In genomic region chr20:1824834-1825233, GRCh38 we compare ENCODE assay signal across 28 cellular contexts.
DNase-seq lines count a peak whose midpoint lies in the region; TF ChIP-seq lines count a peak whose summit lies in the region.
"Had no signal": no experiment of that assay in that cellular context is flagged by ENCODE, and none has a peak within 500 bp of the region (broad histone marks: within the 10 kb centered on the region; RNA-seq: fewer than 3 reads in every experiment).

No MANE protein-coding gene starts in this region.

- H3K4me3 Mint-ChIP-seq in CD14-positive monocyte = no peak overlapping the region
- H3K4me3 Mint-ChIP-seq: activated B cell treated with CpG ODN at 0.5 μM for 24 hours; activated CD4-positive, alpha-beta T cell treated with anti-CD3 and anti-CD28 coated beads, Interleukin-2, amount 10 ng/mL, durations not matched to agents 7 days and 5 days; activated naive CD8-positive, alpha-beta T cell treated with anti-CD3 and anti-CD28 coated beads, Interleukin-2, amount 10 ng/mL, durations not matched to agents 7 days and 5 days; central memory CD8-positive, alpha-beta T cell; mesothelial cell of epicardium; naive B cell; T-helper 1 cell treated with Interleukin-12 subunit alpha and Interleukin-12 subunit beta and Interleukin-4 antibody, amounts not matched to agents 30 μg/mL and 1 μg/mL, for 36 hours had no signal

- WGBS in adipose tissue, 3 donors = 52 to 59% (median 54%) methylated on average over 4 of the region's 4 CpGs

- peak overlapping the region; percentile 21 for H3K27ac ChIP-seq in adipose tissue (ENCODE audit: low read depth, low read length)
- H3K27ac ChIP-seq: sigmoid colon had no signal

- TF ChIP-seq CTCF in CD14-positive monocyte (IDR thresholded peaks at IDR 0.05) = no peak
- TF ChIP-seq CTCF in fibroblast of pulmonary artery (IDR thresholded peaks at IDR 0.05; ENCODE audit: low read length, missing control alignments) = no peak

- DNase-seq in CD14-positive monocyte (ENCODE audit: low spot score) (no peak), fibroblast of pulmonary artery (ENCODE audit: low read depth) (peak; percentile 60), pulmonary artery endothelial cell (ENCODE audit: low read depth, low spot score) (peak; percentile 71), NCI-H748 (lab: John Stamatoyannopoulos, UW; ENCODE audit: unreplicated experiment) (no peak), kidney tubule cell (ENCODE audit: low spot score) (no peak), cerebellar cortex (ENCODE audit: low spot score) (no peak)
- DNase-seq in stimulated activated naive CD4-positive, alpha-beta T cell treated with Interleukin-2 at 50 U/mL for 16 hours (lab: John Stamatoyannopoulos, UW) = no peak
- DNase-seq: activated B cell treated with CpG ODN at 0.5 μM for 24 hours; activated CD4-positive, alpha-beta T cell treated with anti-CD3 and anti-CD28 coated beads, Interleukin-2, amount 10 ng/mL, durations not matched to agents 7 days and 5 days; activated effector memory CD4-positive, alpha-beta T cell treated with Interleukin-2 at 50 U/mL for 16 hours; activated naive CD8-positive, alpha-beta T cell treated with anti-CD3 and anti-CD28 coated beads, Interleukin-2, amount 10 ng/mL, durations not matched to agents 7 days and 5 days; CD4-positive, CD25-positive, alpha-beta regulatory T cell; DND-41; glutamatergic neuron; left ventricle myocardium superior; naive B cell; NCI-H1092 treated with DMSO at 0.1 percent for 48 hours; NCI-H187; NCI-H446 treated with DMSO at 0.1 percent for 48 hours; RPMI8226; sigmoid colon; stimulated activated CD4-positive, alpha-beta T cell treated with anti-CD3 and anti-CD28 coated beads, Interleukin-15, amount 100 ng/mL, for 24 hours; stimulated activated CD4-positive, alpha-beta T cell treated with anti-CD3 and anti-CD28 coated beads, Interleukin-4, amount 100 ng/mL, for 4 hours had no signal

- H3K4me3 ChIP-seq in fibroblast of pulmonary artery (replicated peaks; ENCODE audit: low read depth, low read length) = no peak overlapping the region
- H3K4me3 ChIP-seq: sigmoid colon had no signal

- H3K27me3 Mint-ChIP-seq in CD14-positive monocyte (ENCODE audit: low read depth in 3 of 3) = no peaks in the 10 kb centered on the region
- H3K27me3 Mint-ChIP-seq: activated B cell treated with CpG ODN at 0.5 μM for 24 hours had no signal

- H3K4me1 Mint-ChIP-seq in CD14-positive monocyte = peaks cover 82% of the 10 kb centered on the region
- H3K4me1 Mint-ChIP-seq: activated CD4-positive, alpha-beta T cell treated with anti-CD3 and anti-CD28 coated beads, Interleukin-2, amount 10 ng/mL, durations not matched to agents 7 days and 5 days; CD4-positive, CD25-positive, alpha-beta regulatory T cell; central memory CD8-positive, alpha-beta T cell had no signal

- H3K27ac Mint-ChIP-seq in CD14-positive monocyte = peak overlapping the region; percentile 89 to 100 (median 96)
- H3K27ac Mint-ChIP-seq: activated B cell treated with CpG ODN at 0.5 μM for 24 hours; activated CD4-positive, alpha-beta T cell treated with anti-CD3 and anti-CD28 coated beads, Interleukin-2, amount 10 ng/mL, durations not matched to agents 7 days and 5 days; activated naive CD8-positive, alpha-beta T cell treated with anti-CD3 and anti-CD28 coated beads, Interleukin-2, amount 10 ng/mL, durations not matched to agents 7 days and 5 days; CD4-positive, CD25-positive, alpha-beta regulatory T cell; mesothelial cell of epicardium; progenitor cell of endocrine pancreas; T-helper 1 cell treated with Interleukin-12 subunit alpha and Interleukin-12 subunit beta and Interleukin-4 antibody, amounts not matched to agents 30 μg/mL and 1 μg/mL, for 36 hours had no signal

- intact Hi-C loops in CD14-positive monocyte (cut with micrococcal nuclease) = loop anchor here in 1 of 2 donors (5.0 kb wide), 1 partner anchor 67 kb away; no protein-coding TSS in a partner anchor

- H3K36me3 Mint-ChIP-seq in CD14-positive monocyte = peaks cover 20 to 23% of the 10 kb centered on the region in 2 donors
- H3K36me3 Mint-ChIP-seq: mesothelial cell of epicardium had no signal

- H3K9me3 Mint-ChIP-seq in CD14-positive monocyte = peaks cover 8 to 33% (median 21%) of the 10 kb centered on the region in 7 donors

Comparison
In these comparisons a context has a peak if more than half of its experiments do, and no peak if none do; other contexts are left out.
1. DNase-seq: peak in fibroblast of pulmonary artery (single experiment) and pulmonary artery endothelial cell (single experiment); none in CD14-positive monocyte (single experiment), NCI-H748 (single experiment), stimulated activated naive CD4-positive, alpha-beta T cell treated with Interleukin-2 at 50 U/mL for 16 hours (single experiment), kidney tubule cell (single experiment) and cerebellar cortex (single experiment).